Comparison of ENCODE assay signal across 23 cellular contexts in genomic region chr9:21574261-21574660, GRCh38.
DNase-seq lines count a peak whose midpoint lies in the region; ATAC-seq, FAIRE-seq and TF ChIP-seq lines count a peak whose summit lies in the region.
"Had no signal": no experiment of that assay in that cellular context is flagged by ENCODE, and none has a peak within 500 bp of the region (broad histone marks: within the 10 kb centered on the region; RNA-seq: fewer than 3 reads in every experiment).

No MANE protein-coding gene starts in this region.

- H3K27me3 ChIP-seq in breast epithelium = no peaks in the 10 kb centered on the region
- H3K27me3 ChIP-seq in Panc1 (ENCODE audit: control insufficient read depth, insufficient read depth, low read length) = no peaks in the 10 kb centered on the region
- no peaks in the 10 kb centered on the region for H3K27me3 ChIP-seq in keratinocyte (ENCODE audit: control insufficient read depth, extremely low read depth, insufficient read depth, low read length)
- H3K27me3 ChIP-seq: BLaER1 treated with 17β-estradiol and CSF1 and Interleukin-3, amounts not matched to agents 10 nM and 100 nM had no signal

- peaks cover 28% of the 10 kb centered on the region for H3K79me2 ChIP-seq in keratinocyte (ENCODE audit: control insufficient read depth, insufficient read depth, low read length)

- H3K36me3 Mint-ChIP-seq in MCF 10A (ENCODE audit: insufficient read depth, unreplicated experiment) (peaks cover 13% of the 10 kb centered on the region), progenitor cell of endocrine pancreas (ENCODE audit: insufficient read depth) (no peaks in the 10 kb centered on the region)
- H3K36me3 Mint-ChIP-seq: CD14-positive monocyte; CD8-positive, alpha-beta memory T cell had no signal

- TF ChIP-seq CTCF in MCF 10A (IDR thresholded peaks at IDR 0.05; ENCODE audit: unreplicated experiment) = no peak
- TF ChIP-seq CTCF in breast epithelium (IDR thresholded peaks at IDR 0.05) = no peak
- TF ChIP-seq CTCF in Panc1 (IDR thresholded peaks at IDR 0.05) = no peak
- no peak for TF ChIP-seq CTCF in keratinocyte (optimal IDR thresholded peaks at IDR 0.05 in 1 of 3, IDR thresholded peaks at IDR 0.05 in 1 of 3, conservative IDR thresholded peaks at IDR 0.05 in 1 of 3; ENCODE audit: extremely low read depth in 1 of 3, insufficient read depth in 2 of 3, low read length in 3 of 3)
- no peak for TF ChIP-seq CTCF in progenitor cell of endocrine pancreas (IDR thresholded peaks at IDR 0.05; ENCODE audit: unreplicated experiment)

- DNase-seq in MCF 10A (ENCODE audit: unreplicated experiment) (no peak), breast epithelium (ENCODE audit: low spot score in 2 of 2) (no peak), Panc1 (ENCODE audit: low read depth, low spot score) (no peak), keratinocyte (ENCODE audit: low read depth, low spot score) (no peak), progenitor cell of endocrine pancreas (ENCODE audit: low spot score, unreplicated experiment) (no peak), NCI-H2171 treated with DMSO at 0.1 percent for 48 hours (lab: John Stamatoyannopoulos, UW) (no peak)
- no peak for DNase-seq in stimulated activated CD8-positive, alpha-beta memory T cell treated with anti-CD3 and anti-CD28 coated beads, Interleukin-4, amount 100 ng/mL, for 48 hours
- DNase-seq: ACHN; AML-193; BE2C; CD4-positive, alpha-beta T cell; CD8-positive, alpha-beta memory T cell; DMS53; DMS79 treated with DMSO at 0.1 percent for 48 hours; GF-D8; H9; HFFc6 had no signal

- no peaks in the 10 kb centered on the region for H3K9me1 ChIP-seq in keratinocyte (ENCODE audit: control insufficient read depth, extremely low read depth, insufficient read depth, low read length)

- H3K4me1 Mint-ChIP-seq in MCF 10A (ENCODE audit: insufficient read depth, unreplicated experiment) = peaks cover 15% of the 10 kb centered on the region
- peaks cover 16% of the 10 kb centered on the region for H3K4me1 Mint-ChIP-seq in progenitor cell of endocrine pancreas (ENCODE audit: low read depth)

- CTCF ChIA-PET in MCF 10A (lab: Yijun Ruan, JAX) = no interaction called here
- CTCF ChIA-PET in Panc1 (lab: Charles Lee) = no interaction called here

- H3K27ac ChIP-seq in breast epithelium (no peak overlapping the region), Panc1 (ENCODE audit: low read length) (peak overlapping the region; percentile 100), keratinocyte (ENCODE audit: control insufficient read depth, insufficient read depth, low read length) (no peak overlapping the region)
- H3K27ac ChIP-seq: 22Rv1; BLaER1 treated with 17β-estradiol and CSF1 and Interleukin-3, amounts not matched to agents 10 nM and 100 nM had no signal

- H3K9ac ChIP-seq in keratinocyte (ENCODE audit: control insufficient read depth, extremely low read depth, insufficient read depth, low read length) = no peak overlapping the region
- H3K9ac ChIP-seq: BLaER1 treated with 17β-estradiol and CSF1 and Interleukin-3, amounts not matched to agents 10 nM and 100 nM had no signal

- in situ Hi-C loops in Panc1 (cut with HindIII; ENCODE audit: low pct_unique_long_range_greater_than_20kb, low sequenced_read_pairs) = no loop called here

- no peaks in the 10 kb centered on the region for H3K27me3 Mint-ChIP-seq in MCF 10A (ENCODE audit: insufficient read depth, unreplicated experiment)
- no peaks in the 10 kb centered on the region for H3K27me3 Mint-ChIP-seq in progenitor cell of endocrine pancreas
- H3K27me3 Mint-ChIP-seq: CD4-positive, alpha-beta T cell had no signal

- no TSS peak for BruUV-seq in MCF 10A (replicated peaks; lab: Mats Ljungman, UMichigan)
- no TSS peak for BruUV-seq in Panc1 (replicated peaks; lab: Mats Ljungman, UMichigan)

- no peaks in the 10 kb centered on the region for H4K20me1 ChIP-seq in keratinocyte (ENCODE audit: control insufficient read depth, extremely low read depth, insufficient read depth, low read length)
- H4K20me1 ChIP-seq: BLaER1 treated with 17β-estradiol and CSF1 and Interleukin-3, amounts not matched to agents 10 nM and 100 nM had no signal

- H3K4me1 ChIP-seq in breast epithelium (no peaks in the 10 kb centered on the region), Panc1 (ENCODE audit: control insufficient read depth, insufficient read depth, low read length) (peaks cover 69% of the 10 kb centered on the region), keratinocyte (ENCODE audit: control insufficient read depth, extremely low read depth, insufficient read depth, low read length) (peaks cover 47% of the 10 kb centered on the region)
- H3K4me1 ChIP-seq: BE2C had no signal

- H3K9me3 ChIP-seq in breast epithelium = no peaks in the 10 kb centered on the region
- H3K9me3 ChIP-seq in Panc1 (ENCODE audit: control insufficient read depth, insufficient read depth, low read depth, low read length) = no peaks in the 10 kb centered on the region
- H3K9me3 ChIP-seq in keratinocyte (ENCODE audit: control insufficient read depth, low read depth, low read length) = no peaks in the 10 kb centered on the region
- H3K9me3 ChIP-seq: BE2C; BLaER1 treated with 17β-estradiol and CSF1 and Interleukin-3, amounts not matched to agents 10 nM and 100 nM had no signal

- H3K4me3 Mint-ChIP-seq in MCF 10A (ENCODE audit: unreplicated experiment) (no peak overlapping the region), progenitor cell of endocrine pancreas (ENCODE audit: low read depth) (no peak overlapping the region)
- H3K4me3 Mint-ChIP-seq: CD14-positive monocyte; CD4-positive, alpha-beta T cell; CD8-positive, alpha-beta memory T cell; GM23338; H9; HFFc6 had no signal

- dilution Hi-C loops in keratinocyte (cut with MboI; ENCODE audit: extremely low pct_ligation_motif_present, low sequenced_read_pairs) = loop anchor here (25.0 kb wide), 1 partner anchor 213 kb away; no protein-coding TSS in a partner anchor

- intact Hi-C loops in MCF 10A (cut with micrococcal nuclease) (no loop called here), breast epithelium (cut with DNase I; ENCODE audit: low total_unique reads) (no loop called here), Panc1 (cut with micrococcal nuclease; ENCODE audit: unreplicated experiment) (no loop called here)

- H3K9me3 Mint-ChIP-seq in MCF 10A (ENCODE audit: unreplicated experiment) (no peaks in the 10 kb centered on the region), progenitor cell of endocrine pancreas (ENCODE audit: low read depth) (no peaks in the 10 kb centered on the region)
- H3K9me3 Mint-ChIP-seq: CD14-positive monocyte; CD4-positive, alpha-beta T cell; CD8-positive, alpha-beta memory T cell; GM23338; H9; HFFc6 had no signal

- H3K36me3 ChIP-seq in breast epithelium = no peaks in the 10 kb centered on the region
- H3K36me3 ChIP-seq in Panc1 (ENCODE audit: control insufficient read depth, insufficient read depth, low read length) = no peaks in the 10 kb centered on the region
- H3K36me3 ChIP-seq in keratinocyte (ENCODE audit: control insufficient read depth in 2 of 2, extremely low read depth in 1 of 2, insufficient read depth in 2 of 2, low read length in 2 of 2) = peaks cover 0 to 1% of the 10 kb centered on the region in 2 experiments
- H3K36me3 ChIP-seq: BE2C; BLaER1 treated with 17β-estradiol and CSF1 and Interleukin-3, amounts not matched to agents 10 nM and 100 nM had no signal

- peak; percentile 49 for FAIRE-seq in keratinocyte (lab: Jason Lieb, UNC)
- FAIRE-seq: A204.1, GM12892 had no signal

- H3K27ac Mint-ChIP-seq in MCF 10A (ENCODE audit: low read depth, unreplicated experiment) (peak overlapping the region; percentile 23), progenitor cell of endocrine pancreas (no peak overlapping the region)
- H3K27ac Mint-ChIP-seq: CD4-positive, alpha-beta T cell; CD8-positive, alpha-beta memory T cell; GM23338; H9; HFFc6 had no signal

- POLR2A ChIA-PET in MCF 10A (lab: Yijun Ruan, JAX) (interaction anchor here (0.5 to 1.3 kb wide), 3 partner anchors 17 to 583 kb away, joined by 3 to 4 read pairs (median 4); no protein-coding TSS in a partner anchor), Panc1 (lab: Charles Lee) (interaction anchor here (0.6 kb wide), 1 partner anchor 729 kb away, joined by 4 read pairs; no protein-coding TSS in a partner anchor)

- H2AFZ ChIP-seq in keratinocyte (ENCODE audit: control insufficient read depth, low read length) = no peak overlapping the region
- H2AFZ ChIP-seq: GM23338 had no signal

- H3K4me3 ChIP-seq in breast epithelium (no peak overlapping the region), Panc1 (ENCODE audit: low read depth in 2 of 2, low read length in 2 of 2) (no peak overlapping the region), keratinocyte (ENCODE audit: control insufficient read depth in 2 of 3, extremely low read depth in 1 of 3, insufficient read depth in 2 of 3, low read depth in 1 of 3, low read length in 3 of 3) (no peak overlapping the region)
- H3K4me3 ChIP-seq: BLaER1 treated with 17β-estradiol and CSF1 and Interleukin-3, amounts not matched to agents 10 nM and 100 nM; GM23338 had no signal

- no peak for TF ChIP-seq POLR2A in breast epithelium (IDR thresholded peaks at IDR 0.05)

- ATAC-seq in Panc1 = no peak
- ATAC-seq: GM23338 had no signal

- no peak overlapping the region for H3K4me2 ChIP-seq in keratinocyte (ENCODE audit: control insufficient read depth, extremely low read depth, insufficient read depth, low read depth, low read length)
- H3K4me2 ChIP-seq: BLaER1 treated with 17β-estradiol and CSF1 and Interleukin-3, amounts not matched to agents 10 nM and 100 nM; GM23338 had no signal
